31 cellular contexts compared by ENCODE assay signal in the genomic region with DNA sequence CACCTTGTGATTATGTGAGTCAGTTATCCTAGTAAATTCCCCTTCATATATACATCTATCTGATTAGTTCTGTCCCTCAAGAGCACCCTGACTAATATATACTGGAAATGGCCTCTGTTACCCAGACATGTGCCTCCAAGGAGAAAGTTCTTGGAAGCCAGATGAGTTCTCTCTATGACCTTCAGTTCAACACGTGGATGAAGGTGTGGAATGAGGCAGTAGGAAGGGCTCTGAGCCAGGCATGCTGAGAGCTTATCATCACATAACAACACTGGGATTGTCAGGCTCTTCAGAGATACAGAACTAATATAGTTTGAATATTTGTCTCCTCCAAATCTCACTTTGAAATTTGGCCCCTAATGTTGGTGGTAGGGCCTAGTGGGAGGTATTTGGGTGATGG. TPM values are rescaled to one million over a fixed set of nuclear protein-coding genes. Genes with fewer than 3 reads are reported as not detected.
DNase-seq lines count a peak whose midpoint lies in the region; ATAC-seq and TF ChIP-seq lines count a peak whose summit lies in the region.
"Had no signal": no experiment of that assay in that cellular context is flagged by ENCODE, and none has a peak within 500 bp of the region (broad histone marks: within the 10 kb centered on the region; RNA-seq: fewer than 3 reads in every experiment).

No MANE protein-coding gene starts in this region.

- DNase-seq in Right ventricle myocardium superior (no peak), left ventricle myocardium superior (no peak), body of pancreas (peak in 2 of 4 donors; percentile 18 to 33), epidermal melanocyte (ENCODE audit: insufficient read length, low spot score) (peak; percentile 8), SK-N-DZ (ENCODE audit: low spot score) (no peak)
- DNase-seq: 8988T; ACHN; AML-193; BE2C; C1 segment of cervical spinal cord; Caco-2; Calu3; CD4-positive, alpha-beta memory T cell; CD4-positive, alpha-beta T cell; CD4-positive, CD25-positive, alpha-beta regulatory T cell; CD8-positive, alpha-beta memory T cell; CD8-positive, alpha-beta T cell; COR-L47; DMS 273 treated with DMSO at 0.1 percent for 48 hours; DMS153; DMS53; DMS79; DMS79 treated with DMSO at 0.1 percent for 48 hours; DND-41; EL had no signal

- H3K27ac ChIP-seq in body of pancreas, result no peak overlapping the region
- H3K27ac ChIP-seq: 22Rv1; A549; BLaER1; BLaER1 treated with 17β-estradiol and CSF1 and Interleukin-3, amounts not matched to agents 10 nM and 100 nM; C4-2B had no signal

- no peaks in the 10 kb centered on the region for H3K36me3 ChIP-seq in body of pancreas (replicated peaks in 1 of 2; ENCODE audit: insufficient read depth in 1 of 2, low read depth in 2 of 2)
- H3K36me3 ChIP-seq: BE2C, BLaER1 had no signal

- H3K4me1 ChIP-seq in body of pancreas, result peaks cover 17% of the 10 kb centered on the region
- H3K4me1 ChIP-seq: A549, BE2C, Caco-2 had no signal

- no peaks in the 10 kb centered on the region for H3K27me3 ChIP-seq in body of pancreas
- H3K27me3 ChIP-seq: BE2C; BLaER1; BLaER1 treated with 17β-estradiol and CSF1 and Interleukin-3, amounts not matched to agents 10 nM and 100 nM had no signal

- WGBS in body of pancreas, 2 donors, result 8 to 18% methylated on average over 1 of the region's 1 CpG

- no peak overlapping the region for H3K4me3 ChIP-seq in body of pancreas
- H3K4me3 ChIP-seq: A549; BLaER1; BLaER1 treated with 17β-estradiol and CSF1 and Interleukin-3, amounts not matched to agents 10 nM and 100 nM had no signal

- no peaks in the 10 kb centered on the region for H3K9me3 ChIP-seq in body of pancreas
- H3K9me3 ChIP-seq: BE2C, Caco-2 had no signal

- TF ChIP-seq CTCF in body of pancreas (IDR thresholded peaks at IDR 0.05), result no peak

- intact Hi-C loops in Right ventricle myocardium superior (cut with DNase I) (no loop called here), left ventricle myocardium superior (cut with micrococcal nuclease) (no loop called here), body of pancreas (cut with DNase I) (no loop called here)

- TF ChIP-seq POLR2A in body of pancreas (IDR thresholded peaks at IDR 0.05), result no peak

- ATAC-seq in Right ventricle myocardium superior (ENCODE audit: poor library complexity), result peak; percentile 53
- ATAC-seq in left ventricle myocardium superior, result no peak
- ATAC-seq in body of pancreas, result peak; percentile 54
- ATAC-seq in GM21367 (IDR thresholded peaks at IDR 0.05; ENCODE audit: unreplicated experiment), result no peak
- ATAC-seq: A549; CD8-positive, alpha-beta T cell had no signal

RNA-seq across cellular contexts. Expression of a gene that starts 44.4 kb away (rescaled TPM):
- 29.9 TPM for total RNA-seq in Right ventricle myocardium superior
- total RNA-seq in left ventricle myocardium superior, result 38.4 TPM
- 10 to 100 TPM; 14.8 to 46.5 TPM for total RNA-seq in body of pancreas
- 4.5 and 6.4 TPM in 2 replicates for polyA plus RNA-seq in SK-N-DZ (2014; cell fraction: cytosol; rRNA removed)
- polyA plus RNA-seq in SK-N-DZ (2014; cell fraction: nucleus; rRNA removed), result 2.9 and 6.0 TPM in 2 replicates

RNA-seq across cellular contexts. Expression of a gene that starts 44.4 kb away (rescaled TPM):
- total RNA-seq in Right ventricle myocardium superior, result 75.7 TPM
- 73.9 TPM for total RNA-seq in left ventricle myocardium superior
- total RNA-seq in body of pancreas, result 10 to 100 TPM; 35.5 to 39.2 TPM
- 16.0 and 16.8 TPM in 2 replicates for polyA plus RNA-seq in SK-N-DZ (2014; cell fraction: cytosol; rRNA removed)
- 2.7 and 4.3 TPM in 2 replicates for polyA plus RNA-seq in SK-N-DZ (2014; cell fraction: nucleus; rRNA removed)

Comparison
In these comparisons a context has a peak if more than half of its experiments do, and no peak if none do; other contexts are left out.
1. ATAC-seq: peak in Right ventricle myocardium superior (single experiment) and body of pancreas (single experiment); none in left ventricle myocardium superior (single experiment) and GM21367 (single experiment).